24 cellular contexts compared by ENCODE assay signal in genomic region chr13:51819544-51819943, GRCh38. TPM values are rescaled to one million over a fixed set of nuclear protein-coding genes. Genes with fewer than 3 reads are reported as not detected.
A peak's percentile ranks its signal among the peaks of the same experiment; 100 is the strongest.
DNase-seq lines count a peak whose midpoint lies in the region; ATAC-seq and TF ChIP-seq lines count a peak whose summit lies in the region.
"Had no signal": no experiment of that assay in that cellular context is flagged by ENCODE, and none has a peak within 500 bp of the region (broad histone marks: within the 10 kb centered on the region; RNA-seq: fewer than 3 reads in every experiment).

No MANE protein-coding gene starts in this region.

- TF ChIP-seq CTCF in activated CD8-positive, alpha-beta T cell treated with anti-CD3 and anti-CD28 coated beads for 36 hours (IDR thresholded peaks at IDR 0.05) = no peak

- H3K4me1 ChIP-seq in CD4-positive, alpha-beta memory T cell (ENCODE audit: insufficient read depth, low read length) = peaks cover 95% of the 10 kb centered on the region
- peaks cover 66 to 67% of the 10 kb centered on the region in 2 donors for H3K4me1 ChIP-seq in naive thymus-derived CD4-positive, alpha-beta T cell (ENCODE audit: control insufficient read depth in 2 of 2, insufficient read depth in 2 of 2, low read length in 2 of 2)
- H3K4me1 ChIP-seq: SJCRH30 had no signal

- H3K27ac ChIP-seq in CD4-positive, alpha-beta memory T cell (ENCODE audit: low read depth, low read length) = peak overlapping the region; percentile 65
- peak overlapping the region; percentile 85 for H3K27ac ChIP-seq in naive thymus-derived CD4-positive, alpha-beta T cell (ENCODE audit: low read depth, low read length)
- H3K27ac ChIP-seq: breast epithelium, HL-60, SJCRH30 had no signal

- POLR2A ChIA-PET in CD4-positive, alpha-beta memory T cell (lab: Charles Lee; ENCODE audit: partially characterized antibody) = interaction anchor here (1.3 to 12.6 kb wide), 5 partner anchors 9 to 399 kb away, joined by 3 to 288 read pairs (median 39); partner anchors contain the start of genes DHRS12 and INTS6
- POLR2A ChIA-PET in activated CD8-positive, alpha-beta T cell treated with anti-CD3 and anti-CD28 coated beads for 36 hours (lab: Charles Lee) = interaction anchor here (0.5 to 1.5 kb wide), 7 partner anchors 9 to 374 kb away, joined by 3 to 6 read pairs (median 4); no protein-coding TSS in a partner anchor
- POLR2A ChIA-PET in naive thymus-derived CD4-positive, alpha-beta T cell (lab: Charles Lee) = interaction anchor here (0.7 to 12.1 kb wide), 9 partner anchors 9 to 368 kb away, joined by 3 to 324 read pairs (median 7); partner anchors contain the start of gene INTS6

- H3K9me3 ChIP-seq in CD4-positive, alpha-beta memory T cell (ENCODE audit: control insufficient read depth in 1 of 2, low read length in 2 of 2) = no peaks in the 10 kb centered on the region
- H3K9me3 ChIP-seq in naive thymus-derived CD4-positive, alpha-beta T cell (ENCODE audit: control insufficient read depth in 2 of 3, low read length in 3 of 3) = no peaks in the 10 kb centered on the region
- H3K9me3 ChIP-seq: breast epithelium, SJCRH30 had no signal

- intact Hi-C loops in activated naive CD4-positive, alpha-beta T cell treated with anti-CD3 and anti-CD28 coated beads for 36 hours (cut with micrococcal nuclease) = loop anchor here (1.0 kb wide), 2 partner anchors 8 to 13 kb away; no protein-coding TSS in a partner anchor
- intact Hi-C loops in CD4-positive, alpha-beta memory T cell (cut with micrococcal nuclease) = no loop called here
- intact Hi-C loops in activated CD8-positive, alpha-beta T cell treated with anti-CD3 and anti-CD28 coated beads for 36 hours (cut with micrococcal nuclease) = loop anchor here (5.0 kb wide), 1 partner anchor 308 kb away; the partner anchor contains the start of gene NEK5
- intact Hi-C loops in naive thymus-derived CD4-positive, alpha-beta T cell (cut with micrococcal nuclease) = loop anchor here in 1 of 2 donors (5.0 kb wide), 1 partner anchor 193 kb away; the partner anchor contains the start of genes ALG11 and ATP7B

- no peaks in the 10 kb centered on the region for H3K9me3 Mint-ChIP-seq in activated naive CD4-positive, alpha-beta T cell treated with anti-CD3 and anti-CD28 coated beads for 36 hours
- no peaks in the 10 kb centered on the region for H3K9me3 Mint-ChIP-seq in CD4-positive, alpha-beta memory T cell
- no peaks in the 10 kb centered on the region for H3K9me3 Mint-ChIP-seq in activated CD8-positive, alpha-beta T cell treated with anti-CD3 and anti-CD28 coated beads for 36 hours
- H3K9me3 Mint-ChIP-seq in naive thymus-derived CD4-positive, alpha-beta T cell = no peaks in the 10 kb centered on the region
- H3K9me3 Mint-ChIP-seq: IgD-negative memory B cell, nephron progenitor cell had no signal

- no peaks in the 10 kb centered on the region for H3K36me3 ChIP-seq in CD4-positive, alpha-beta memory T cell (ENCODE audit: insufficient read depth, low read length)
- peaks cover 0 to 7% (median 4%) of the 10 kb centered on the region in 3 experiments for H3K36me3 ChIP-seq in naive thymus-derived CD4-positive, alpha-beta T cell (ENCODE audit: control insufficient read depth in 2 of 3, insufficient read depth in 3 of 3, low read length in 3 of 3)
- H3K36me3 ChIP-seq: breast epithelium, SJCRH30 had no signal

- CTCF ChIA-PET in activated naive CD4-positive, alpha-beta T cell treated with anti-CD3 and anti-CD28 coated beads for 36 hours (lab: Charles Lee) = interaction anchor here (0.7 to 7.0 kb wide), 7 partner anchors 8 to 694 kb away, joined by 3 to 66 read pairs (median 4); no protein-coding TSS in a partner anchor
- CTCF ChIA-PET in CD4-positive, alpha-beta memory T cell (lab: Charles Lee; ENCODE audit: partially characterized antibody) = interaction anchor here (1.0 to 9.5 kb wide), 4 partner anchors 9 to 385 kb away, joined by 3 to 152 read pairs (median 9); no protein-coding TSS in a partner anchor
- CTCF ChIA-PET in activated CD8-positive, alpha-beta T cell treated with anti-CD3 and anti-CD28 coated beads for 36 hours (lab: Charles Lee) = interaction anchor here (1.0 to 4.9 kb wide), 5 partner anchors 9 to 44 kb away, joined by 4 to 42 read pairs (median 5); no protein-coding TSS in a partner anchor
- CTCF ChIA-PET in naive thymus-derived CD4-positive, alpha-beta T cell (lab: Charles Lee) = interaction anchor here (1.5 to 6.7 kb wide), 2 partner anchors 10 to 13 kb away, joined by 5 to 73 read pairs; no protein-coding TSS in a partner anchor

- H3K4me1 Mint-ChIP-seq in activated naive CD4-positive, alpha-beta T cell treated with anti-CD3 and anti-CD28 coated beads for 36 hours (ENCODE audit: low read depth) = peaks cover 92% of the 10 kb centered on the region
- peaks cover 66 to 98% (median 82%) of the 10 kb centered on the region in 4 donors for H3K4me1 Mint-ChIP-seq in CD4-positive, alpha-beta memory T cell
- H3K4me1 Mint-ChIP-seq in activated CD8-positive, alpha-beta T cell treated with anti-CD3 and anti-CD28 coated beads for 36 hours (ENCODE audit: low read depth) = peaks cover 89% of the 10 kb centered on the region
- peaks cover 58 to 80% (median 74%) of the 10 kb centered on the region in 7 donors for H3K4me1 Mint-ChIP-seq in naive thymus-derived CD4-positive, alpha-beta T cell

- no peak for DNase-seq in activated naive CD4-positive, alpha-beta T cell treated with anti-CD3 and anti-CD28 coated beads for 36 hours
- no peak for DNase-seq in activated naive CD4-positive, alpha-beta T cell treated with Interleukin-2 at 50 U/mL for 16 hours
- no peak for DNase-seq in CD4-positive, alpha-beta memory T cell
- no peak for DNase-seq in activated CD8-positive, alpha-beta T cell treated with anti-CD3 and anti-CD28 coated beads for 36 hours
- no peak for DNase-seq in naive thymus-derived CD4-positive, alpha-beta T cell
- DNase-seq in stimulated activated CD4-positive, alpha-beta T cell treated with anti-CD3 and anti-CD28 coated beads, Interleukin-15, amount 100 ng/mL, for 24 hours = no peak
- DNase-seq in retina = no peak
- DNase-seq: activated CD4-positive, CD25-positive, alpha-beta regulatory T cell; activated CD8-positive, alpha-beta memory T cell treated with anti-CD3 and anti-CD28 coated beads, Interleukin-2, amount 50 U/mL, for 48 hours; COR-L47; foreskin keratinocyte; kidney glomerular epithelial cell; MM.1S; NCI-H1694 treated with DMSO at 0.1 percent for 48 hours; nephron progenitor cell; PC-3; SJCRH30 had no signal

- H3K4me3 Mint-ChIP-seq in activated naive CD4-positive, alpha-beta T cell treated with anti-CD3 and anti-CD28 coated beads for 36 hours = peak overlapping the region; percentile 51
- H3K4me3 Mint-ChIP-seq in CD4-positive, alpha-beta memory T cell = peak overlapping the region; percentile 66 to 94 (median 87)
- H3K4me3 Mint-ChIP-seq in activated CD8-positive, alpha-beta T cell treated with anti-CD3 and anti-CD28 coated beads for 36 hours = peak overlapping the region; percentile 74
- H3K4me3 Mint-ChIP-seq in naive thymus-derived CD4-positive, alpha-beta T cell = peak overlapping the region; percentile 18 to 100 (median 97)
- H3K4me3 Mint-ChIP-seq: nephron progenitor cell had no signal

- peak overlapping the region; percentile 98 for H3K27ac Mint-ChIP-seq in activated naive CD4-positive, alpha-beta T cell treated with anti-CD3 and anti-CD28 coated beads for 36 hours
- H3K27ac Mint-ChIP-seq in CD4-positive, alpha-beta memory T cell = peak overlapping the region; percentile 88 to 95 (median 94)
- H3K27ac Mint-ChIP-seq in activated CD8-positive, alpha-beta T cell treated with anti-CD3 and anti-CD28 coated beads for 36 hours = peak overlapping the region; percentile 94
- H3K27ac Mint-ChIP-seq in naive thymus-derived CD4-positive, alpha-beta T cell = peak overlapping the region in 8 of 9 donors; percentile 91 to 99 (median 95)

- H3K27me3 ChIP-seq in CD4-positive, alpha-beta memory T cell (ENCODE audit: insufficient read depth, low read length) = no peaks in the 10 kb centered on the region
- no peaks in the 10 kb centered on the region for H3K27me3 ChIP-seq in naive thymus-derived CD4-positive, alpha-beta T cell (ENCODE audit: control insufficient read depth in 2 of 2, insufficient read depth in 2 of 2, low read length in 2 of 2)
- H3K27me3 ChIP-seq: breast epithelium, SJCRH30 had no signal

- H3K27me3 Mint-ChIP-seq in activated naive CD4-positive, alpha-beta T cell treated with anti-CD3 and anti-CD28 coated beads for 36 hours (ENCODE audit: low read depth) = no peaks in the 10 kb centered on the region
- H3K27me3 Mint-ChIP-seq in CD4-positive, alpha-beta memory T cell = no peaks in the 10 kb centered on the region
- H3K27me3 Mint-ChIP-seq in activated CD8-positive, alpha-beta T cell treated with anti-CD3 and anti-CD28 coated beads for 36 hours = no peaks in the 10 kb centered on the region
- peaks cover 0 to 1% (median 0%) of the 10 kb centered on the region in 5 donors for H3K27me3 Mint-ChIP-seq in naive thymus-derived CD4-positive, alpha-beta T cell
- H3K27me3 Mint-ChIP-seq: IgD-negative memory B cell had no signal

- no peaks in the 10 kb centered on the region for H3K36me3 Mint-ChIP-seq in activated naive CD4-positive, alpha-beta T cell treated with anti-CD3 and anti-CD28 coated beads for 36 hours (ENCODE audit: low read depth)
- H3K36me3 Mint-ChIP-seq in CD4-positive, alpha-beta memory T cell = peaks cover 8 to 28% of the 10 kb centered on the region in 2 donors
- no peaks in the 10 kb centered on the region for H3K36me3 Mint-ChIP-seq in activated CD8-positive, alpha-beta T cell treated with anti-CD3 and anti-CD28 coated beads for 36 hours (ENCODE audit: low read depth)
- H3K36me3 Mint-ChIP-seq in naive thymus-derived CD4-positive, alpha-beta T cell = peaks cover 0 to 25% (median 12%) of the 10 kb centered on the region in 5 donors
- H3K36me3 Mint-ChIP-seq: IgD-negative memory B cell had no signal

- H3K4me3 ChIP-seq in CD4-positive, alpha-beta memory T cell (ENCODE audit: low read length in 2 of 2) = peak overlapping the region in 1 of 2 donors; percentile 17
- H3K4me3 ChIP-seq in naive thymus-derived CD4-positive, alpha-beta T cell (ENCODE audit: low read length) = peak overlapping the region; percentile 40
- H3K4me3 ChIP-seq: breast epithelium, SJCRH30 had no signal

- no peak for ATAC-seq in activated CD8-positive, alpha-beta T cell treated with anti-CD3 and anti-CD28 coated beads for 36 hours
- ATAC-seq in naive thymus-derived CD4-positive, alpha-beta T cell = no peak
- ATAC-seq in GM18873 (IDR thresholded peaks at IDR 0.05; ENCODE audit: low FRiP score, unreplicated experiment) = no peak
- ATAC-seq: foreskin keratinocyte, PC-3 had no signal

RNA-seq across cellular contexts. Expression of gene DHRS12, which starts 15.6 kb away (rescaled TPM):
- total RNA-seq in activated naive CD4-positive, alpha-beta T cell treated with anti-CD3 and anti-CD28 coated beads for 36 hours = 1 to 10 TPM; 4.1 to 4.9 TPM
- 10 to 100 TPM; 23.6 to 24.3 TPM for total RNA-seq in CD4-positive, alpha-beta memory T cell
- polyA plus RNA-seq in CD4-positive, alpha-beta memory T cell = 10 to 100 TPM; 37.1 to 38.9 TPM
- 1 to 10 TPM; 6.6 to 6.7 TPM for total RNA-seq in activated CD8-positive, alpha-beta T cell treated with anti-CD3 and anti-CD28 coated beads for 36 hours
- total RNA-seq in naive thymus-derived CD4-positive, alpha-beta T cell = 10 to 100 TPM in 4 of 5 experiments, 1 to 10 TPM in 1; 6.7 to 25.3 (median 20.1) TPM
- 10 to 100 TPM; 24.8 to 27.1 TPM for polyA plus RNA-seq in naive thymus-derived CD4-positive, alpha-beta T cell
- total RNA-seq: Daoy had no signal

RNA-seq across cellular contexts. Expression of gene TMEM272, which starts 25.4 kb away (rescaled TPM):
- total RNA-seq in activated naive CD4-positive, alpha-beta T cell treated with anti-CD3 and anti-CD28 coated beads for 36 hours = under 1 TPM; 0.41 to 0.42 TPM
- 1 to 10 TPM; 7.9 to 9.0 TPM for total RNA-seq in CD4-positive, alpha-beta memory T cell
- polyA plus RNA-seq in CD4-positive, alpha-beta memory T cell = under 1 TPM in 1 of 2 donors, not detected in 1; 0.41 TPM
- under 1 TPM; 0.18 to 0.32 TPM for total RNA-seq in activated CD8-positive, alpha-beta T cell treated with anti-CD3 and anti-CD28 coated beads for 36 hours
- 10 to 100 TPM in 2 of 5 experiments, 1 to 10 TPM in 2, under 1 TPM in 1; 0.19 to 23.3 (median 5.9) TPM for total RNA-seq in naive thymus-derived CD4-positive, alpha-beta T cell
- polyA plus RNA-seq in naive thymus-derived CD4-positive, alpha-beta T cell = under 1 TPM; 0.74 to 0.75 TPM
- total RNA-seq: Daoy, foreskin keratinocyte, SJCRH30 had no signal
- polyA plus RNA-seq: foreskin keratinocyte, IgD-negative memory B cell had no signal

RNA-seq across cellular contexts. Expression of gene CCDC70, which starts 42.2 kb away (rescaled TPM):
- not detected for total RNA-seq in activated naive CD4-positive, alpha-beta T cell treated with anti-CD3 and anti-CD28 coated beads for 36 hours
- not detected for total RNA-seq in CD4-positive, alpha-beta memory T cell
- not detected for polyA plus RNA-seq in CD4-positive, alpha-beta memory T cell
- under 1 TPM; 0.45 to 0.72 TPM for total RNA-seq in activated CD8-positive, alpha-beta T cell treated with anti-CD3 and anti-CD28 coated beads for 36 hours
- total RNA-seq in naive thymus-derived CD4-positive, alpha-beta T cell = not detected
- polyA plus RNA-seq in naive thymus-derived CD4-positive, alpha-beta T cell = not detected
- total RNA-seq: breast epithelium, Daoy, foreskin keratinocyte, PC-3, progenitor cell of endocrine pancreas, SJCRH30 had no signal
- polyA plus RNA-seq: adipose tissue, foreskin keratinocyte, IgD-negative memory B cell had no signal
